ENCODE assay signal across 37 cellular contexts in genomic region chr15:77392762-77393470, GRCh38.
"Had no signal": no experiment of that assay in that cellular context is flagged by ENCODE, and none has a peak within 500 bp of the region (broad histone marks: within the 10 kb centered on the region; RNA-seq: fewer than 3 reads in every experiment).

No MANE protein-coding gene starts in this region.

- FAIRE-seq: colon had no signal

- DNase-seq: activated CD4-positive, alpha-beta memory T cell treated with anti-CD3 and anti-CD28 coated beads for 36 hours; activated CD4-positive, alpha-beta T cell treated with anti-CD3 and anti-CD28 coated beads for 36 hours; activated CD4-positive, alpha-beta T cell treated with anti-CD3 and anti-CD28 coated beads, Interleukin-2, amount 10 ng/mL, durations not matched to agents 24 days and 14 days; activated CD4-positive, CD25-positive, alpha-beta regulatory T cell; activated CD4-positive, CD25-positive, alpha-beta regulatory T cell treated with anti-CD3 and anti-CD28 coated beads, Interleukin-2, amount 50 U/mL, for 72 hours; activated CD8-positive, alpha-beta memory T cell treated with anti-CD3 and anti-CD28 coated beads, Interleukin-2, amount 10 ng/mL, durations not matched to agents 7 days and 5 days; activated CD8-positive, alpha-beta memory T cell treated with anti-CD3 and anti-CD28 coated beads, Interleukin-2, amount 50 U/mL, for 4 hours; activated CD8-positive, alpha-beta T cell treated with anti-CD3 and anti-CD28 coated beads, Interleukin-2, amount 10 ng/mL, durations not matched to agents 7 days and 5 days; activated effector memory CD4-positive, alpha-beta T cell treated with anti-CD3 and anti-CD28 coated beads, Interleukin-2, amount 50 U/mL, for 16 hours; activated naive CD4-positive, alpha-beta T cell treated with anti-CD3 and anti-CD28 coated beads for 36 hours; activated naive CD8-positive, alpha-beta T cell treated with anti-CD3 and anti-CD28 coated beads for 36 hours; activated naive CD8-positive, alpha-beta T cell treated with anti-CD3 and anti-CD28 coated beads, Interleukin-2, amount 50 U/mL, for 24 hours; activated T-cell treated with anti-CD3 and anti-CD28 coated beads, Interleukin-2, amount 50 U/mL, for 1 hour; activated T-cell treated with anti-CD3 and anti-CD28 coated beads, Interleukin-2, amount 50 U/mL, for 48 hours; adrenal gland; amygdala; aorta; body of pancreas; caudate nucleus; cortex of kidney; dermis blood vessel endothelial cell; effector CD4-positive, alpha-beta T cell; effector memory CD8-positive, alpha-beta T cell; erythroblast; gastrocnemius medialis; glutamatergic neuron; heart left ventricle; T-helper 17 cell; T1000; WERI-Rb-1 had no signal

- H3K36me3 ChIP-seq: adrenal gland, esophagus muscularis mucosa, gastrocnemius medialis, heart left ventricle, WERI-Rb-1 had no signal

- H3K4me1 Mint-ChIP-seq: activated CD4-positive, alpha-beta T cell treated with anti-CD3 and anti-CD28 coated beads for 36 hours; activated CD8-positive, alpha-beta memory T cell treated with anti-CD3 and anti-CD28 coated beads, Interleukin-2, amount 10 ng/mL, durations not matched to agents 7 days and 5 days; activated naive CD8-positive, alpha-beta T cell treated with anti-CD3 and anti-CD28 coated beads, Interleukin-2, amount 50 U/mL, for 24 hours; T-helper 17 cell had no signal

- H3K27me3 Mint-ChIP-seq: activated CD4-positive, alpha-beta memory T cell treated with anti-CD3 and anti-CD28 coated beads for 36 hours; activated CD4-positive, alpha-beta T cell treated with anti-CD3 and anti-CD28 coated beads for 36 hours; activated CD8-positive, alpha-beta memory T cell treated with anti-CD3 and anti-CD28 coated beads, Interleukin-2, amount 10 ng/mL, durations not matched to agents 7 days and 5 days; activated naive CD4-positive, alpha-beta T cell treated with anti-CD3 and anti-CD28 coated beads, Interleukin-2, amount 50 U/mL, for 24 hours; activated naive CD8-positive, alpha-beta T cell treated with anti-CD3 and anti-CD28 coated beads for 36 hours; activated naive CD8-positive, alpha-beta T cell treated with anti-CD3 and anti-CD28 coated beads, Interleukin-2, amount 50 U/mL, for 24 hours; effector memory CD8-positive, alpha-beta T cell; T-helper 17 cell had no signal

- H3K27ac ChIP-seq: adrenal gland, body of pancreas, esophagus muscularis mucosa, foreskin keratinocyte, gastrocnemius medialis, heart left ventricle, WERI-Rb-1 had no signal

- H3K27ac Mint-ChIP-seq: activated CD4-positive, alpha-beta memory T cell treated with anti-CD3 and anti-CD28 coated beads for 36 hours; activated CD4-positive, alpha-beta T cell treated with anti-CD3 and anti-CD28 coated beads for 36 hours; activated CD4-positive, alpha-beta T cell treated with anti-CD3 and anti-CD28 coated beads, Interleukin-2, amount 10 ng/mL, durations not matched to agents 24 days and 14 days; activated CD8-positive, alpha-beta memory T cell treated with anti-CD3 and anti-CD28 coated beads, Interleukin-2, amount 10 ng/mL, durations not matched to agents 7 days and 5 days; activated CD8-positive, alpha-beta T cell treated with anti-CD3 and anti-CD28 coated beads, Interleukin-2, amount 10 ng/mL, durations not matched to agents 7 days and 5 days; activated naive CD4-positive, alpha-beta T cell treated with anti-CD3 and anti-CD28 coated beads for 36 hours; activated naive CD4-positive, alpha-beta T cell treated with anti-CD3 and anti-CD28 coated beads, Interleukin-2, amount 50 U/mL, for 24 hours; activated naive CD8-positive, alpha-beta T cell treated with anti-CD3 and anti-CD28 coated beads for 36 hours; activated naive CD8-positive, alpha-beta T cell treated with anti-CD3 and anti-CD28 coated beads, Interleukin-2, amount 50 U/mL, for 24 hours; activated T-helper 1 cell treated with anti-CD3 and anti-CD28 coated beads, Interleukin-12 subunit alpha, Interleukin-12 subunit beta, Interleukin-2, Interleukin-4 antibody, amounts not matched to agents 30 ng/mL and 10 ng/mL and 1 ng/mL, durations not matched to agents 14 hours and 24 hours and 36 hours; activated T-helper 2 cell treated with anti-CD3 and anti-CD28 coated beads, Interferon-gamma antibody, Interleukin-2, Interleukin-4, amounts not matched to agents 10 μg/mL and 5 μg/mL and 100 μg/mL, durations not matched to agents 14 hours and 24 hours and 36 hours; T-helper 17 cell; T-helper 2 cell treated with Interferon-gamma antibody and Interleukin-4, amounts not matched to agents 5 μg/mL and 100 μg/mL, for 36 hours had no signal

- H3K4me3 ChIP-seq: adrenal gland, body of pancreas, esophagus muscularis mucosa, gastrocnemius medialis, heart left ventricle had no signal

- H3K27me3 ChIP-seq: adrenal gland, body of pancreas, esophagus muscularis mucosa, foreskin keratinocyte, gastrocnemius medialis, heart left ventricle had no signal

- ATAC-seq: activated CD4-positive, alpha-beta T cell treated with anti-CD3 and anti-CD28 coated beads for 36 hours; activated CD8-positive, alpha-beta memory T cell treated with anti-CD3 and anti-CD28 coated beads, Interleukin-2, amount 10 ng/mL, durations not matched to agents 7 days and 5 days; activated CD8-positive, alpha-beta T cell treated with anti-CD3 and anti-CD28 coated beads, Interleukin-2, amount 10 ng/mL, durations not matched to agents 7 days and 5 days; activated naive CD8-positive, alpha-beta T cell treated with anti-CD3 and anti-CD28 coated beads, Interleukin-2, amount 50 U/mL, for 24 hours; body of pancreas; effector memory CD8-positive, alpha-beta T cell; gastrocnemius medialis; T-helper 17 cell had no signal

- H3K4me3 Mint-ChIP-seq: activated CD4-positive, alpha-beta memory T cell treated with anti-CD3 and anti-CD28 coated beads for 36 hours; activated CD4-positive, alpha-beta T cell treated with anti-CD3 and anti-CD28 coated beads for 36 hours; activated CD4-positive, alpha-beta T cell treated with anti-CD3 and anti-CD28 coated beads, Interleukin-2, amount 10 ng/mL, durations not matched to agents 24 days and 14 days; activated CD8-positive, alpha-beta memory T cell treated with anti-CD3 and anti-CD28 coated beads, Interleukin-2, amount 10 ng/mL, durations not matched to agents 7 days and 5 days; activated CD8-positive, alpha-beta T cell treated with anti-CD3 and anti-CD28 coated beads, Interleukin-2, amount 10 ng/mL, durations not matched to agents 7 days and 5 days; activated naive CD4-positive, alpha-beta T cell treated with anti-CD3 and anti-CD28 coated beads for 36 hours; activated naive CD4-positive, alpha-beta T cell treated with anti-CD3 and anti-CD28 coated beads, Interleukin-2, amount 50 U/mL, for 24 hours; activated naive CD8-positive, alpha-beta T cell treated with anti-CD3 and anti-CD28 coated beads for 36 hours; activated naive CD8-positive, alpha-beta T cell treated with anti-CD3 and anti-CD28 coated beads, Interleukin-2, amount 50 U/mL, for 24 hours; activated T-helper 1 cell treated with anti-CD3 and anti-CD28 coated beads, Interleukin-12 subunit alpha, Interleukin-12 subunit beta, Interleukin-2, Interleukin-4 antibody, amounts not matched to agents 30 ng/mL and 10 ng/mL and 1 ng/mL, durations not matched to agents 14 hours and 24 hours and 36 hours; effector memory CD8-positive, alpha-beta T cell; T-helper 17 cell; T-helper 2 cell treated with Interferon-gamma antibody and Interleukin-4, amounts not matched to agents 5 μg/mL and 100 μg/mL, for 36 hours had no signal

- H3K4me1 ChIP-seq: foreskin keratinocyte had no signal
